Comparison of ENCODE assay signal across 15 cellular contexts in genomic region chr9:133972041-133972970, GRCh38. TPM values are rescaled to one million over a fixed set of nuclear protein-coding genes. Genes with fewer than 3 reads are reported as not detected.
DNase-seq lines count a peak whose midpoint lies in the region; FAIRE-seq and TF ChIP-seq lines count a peak whose summit lies in the region.
"Had no signal": no experiment of that assay in that cellular context is flagged by ENCODE, and none has a peak within 500 bp of the region (broad histone marks: within the 10 kb centered on the region; RNA-seq: fewer than 3 reads in every experiment).

No MANE protein-coding gene starts in this region.

- no peaks in the 10 kb centered on the region for H3K27me3 ChIP-seq in H7 (ENCODE audit: control insufficient read depth, insufficient read depth, low read length)
- H3K27me3 ChIP-seq: upper lobe of left lung had no signal

- TF ChIP-seq CTCF in RWPE1 (conservative IDR thresholded peaks at IDR 0.05; ENCODE audit: low read depth): no peak
- TF ChIP-seq CTCF in kidney (IDR thresholded peaks at IDR 0.05; ENCODE audit: borderline replicate concordance, extremely low read depth, insufficient read depth): no peak

- no peaks in the 10 kb centered on the region for H3K9me3 ChIP-seq in kidney (ENCODE audit: control insufficient read depth in 1 of 2, low read length in 2 of 2)
- H3K9me3 ChIP-seq: upper lobe of left lung had no signal

- H3K4me3 ChIP-seq in H7 (ENCODE audit: insufficient read depth, low read depth, low read length) (no peak overlapping the region), kidney (ENCODE audit: low read length in 2 of 2) (no peak overlapping the region)
- H3K4me3 ChIP-seq: upper lobe of left lung had no signal

- H3K27ac ChIP-seq in RWPE1 (peak overlapping the region; percentile 75), kidney (ENCODE audit: low read depth in 2 of 2, low read length in 2 of 2) (peak overlapping the region in 1 of 2 donors; percentile 59)
- H3K27ac ChIP-seq: C4-2B had no signal

- intact Hi-C loops in kidney (cut with DNase I): no loop called here

- no peak overlapping the region for H3K9ac ChIP-seq in kidney (ENCODE audit: low read length in 2 of 2)

- no peak for FAIRE-seq in kidney (lab: Jason Lieb, UNC)
- FAIRE-seq: astrocyte had no signal

- H3K4me1 ChIP-seq in kidney (ENCODE audit: control insufficient read depth in 1 of 2, insufficient read depth in 1 of 2, low read depth in 1 of 2, low read length in 2 of 2): peaks cover 30 to 41% of the 10 kb centered on the region in 2 donors

- CTCF ChIA-PET in RWPE1 (lab: Yijun Ruan, JAX): no interaction called here

- POLR2A ChIA-PET in RWPE1 (lab: Yijun Ruan, JAX; ENCODE audit: low non-redundant PET): no interaction called here

- peak; percentile 71 for DNase-seq in H7
- DNase-seq in RWPE1 (ENCODE audit: low spot score): peak; percentile 69
- peak; percentile 72 for DNase-seq in kidney
- DNase-seq in renal cortical epithelial cell (ENCODE audit: low read depth): peak; percentile 47
- DNase-seq in NCI-H446 (lab: John Stamatoyannopoulos, UW): no peak
- no peak for DNase-seq in NCI-H1930 (lab: John Stamatoyannopoulos, UW)
- no peak for DNase-seq in NCI-H345 treated with DMSO at 0.1 percent for 48 hours (lab: John Stamatoyannopoulos, UW; ENCODE audit: unreplicated experiment)
- DNase-seq in AML-193 (lab: John Stamatoyannopoulos, UW): no peak
- DNase-seq: EL; NCI-H1092 treated with DMSO at 0.1 percent for 48 hours; NCI-H446 treated with DMSO at 0.1 percent for 48 hours; stimulated activated CD4-positive, alpha-beta T cell treated with anti-CD3 and anti-CD28 coated beads, Interleukin-1b, Interleukin-23, amount 100 ng/mL, for 48 hours had no signal

- H3K36me3 ChIP-seq in H7 (replicated peaks; ENCODE audit: control insufficient read depth, insufficient read depth, low read length): no peaks in the 10 kb centered on the region
- H3K36me3 ChIP-seq in kidney (ENCODE audit: control insufficient read depth in 1 of 2, insufficient read depth in 2 of 2, low read length in 2 of 2): no peaks in the 10 kb centered on the region
- H3K36me3 ChIP-seq: upper lobe of left lung had no signal

RNA-seq across cellular contexts. Expression of gene VAV2, which starts 19.8 kb away (rescaled TPM):
- total RNA-seq in H7 (2014; rRNA removed; shearing (Covaris generic)): 17.7 and 26.9 TPM in 2 replicates
- total RNA-seq in kidney (47.1 TPM), renal cortical epithelial cell (20.8 and 52.0 TPM in 2 replicates)
- 22.3 TPM for polyA plus RNA-seq in kidney (ENCODE audit: insufficient read depth, low read depth, low replicate concordance)

RNA-seq across cellular contexts. Expression of gene BRD3OS, which starts 53.0 kb away (rescaled TPM):
- 16.2 and 25.7 TPM in 2 replicates for total RNA-seq in H7 (2014; rRNA removed; shearing (Covaris generic))
- 24.4 TPM for total RNA-seq in kidney
- polyA plus RNA-seq in kidney (ENCODE audit: insufficient read depth, low read depth, low replicate concordance): 16.5 TPM
- 10.8 and 42.8 TPM in 2 replicates for total RNA-seq in renal cortical epithelial cell

Comparison
In these comparisons a context has a peak if more than half of its experiments do, and no peak if none do; other contexts are left out.
1. DNase-seq: peak in H7 (single experiment), RWPE1 (single experiment), kidney (single experiment) and renal cortical epithelial cell (single experiment); none in NCI-H446 (0 of 2), NCI-H1930 (0 of 2), NCI-H345 treated with DMSO at 0.1 percent for 48 hours (single experiment) and AML-193 (0 of 2).